Comparison of ENCODE assay signal across 16 cellular contexts in genomic region chrX:70208479-70208878, GRCh38. TPM values are rescaled to one million over a fixed set of nuclear protein-coding genes. Genes with fewer than 3 reads are reported as not detected.
DNase-seq lines count a peak whose midpoint lies in the region; ATAC-seq and TF ChIP-seq lines count a peak whose summit lies in the region.
"Had no signal": no experiment of that assay in that cellular context is flagged by ENCODE, and none has a peak within 500 bp of the region (broad histone marks: within the 10 kb centered on the region; RNA-seq: fewer than 3 reads in every experiment).

No MANE protein-coding gene starts in this region.

- H3K36me3 Mint-ChIP-seq in HFFc6 (ENCODE audit: low read depth) = no peaks in the 10 kb centered on the region

- H3K27ac Mint-ChIP-seq in HFFc6 = no peak overlapping the region

- H3K4me2 ChIP-seq in IMR-90 (ENCODE audit: low read depth, low read length) = no peak overlapping the region

- no peaks in the 10 kb centered on the region for H4K20me1 ChIP-seq in IMR-90 (ENCODE audit: insufficient read depth, low read length)

- H3K27me3 Mint-ChIP-seq in HFFc6 (ENCODE audit: insufficient read depth) = no peaks in the 10 kb centered on the region; the same call in none of the 2 replicates

- H3K9me3 ChIP-seq in IMR-90 (ENCODE audit: control insufficient read depth, insufficient read depth, low read length) = no peaks in the 10 kb centered on the region
- H3K9me3 ChIP-seq: HAP-1, Peyer's patch had no signal

- no peak overlapping the region for H3K4me3 Mint-ChIP-seq in HFFc6

- H3K56ac ChIP-seq in IMR-90 (ENCODE audit: extremely low read depth, insufficient read depth, low read length) = no peak overlapping the region

- no peak overlapping the region for H2AK5ac ChIP-seq in IMR-90 (ENCODE audit: low read depth, low read length)

- H3K14ac ChIP-seq in IMR-90 (replicated peaks; ENCODE audit: low read depth, low read length) = no peak overlapping the region

- in situ Hi-C loops in IMR-90 (cut with MboI; ENCODE audit: low sequenced_read_pairs) (no loop called here), astrocyte of the spinal cord (cut with HindIII; ENCODE audit: low sequenced_read_pairs) (no loop called here)

- H3K4me1 Mint-ChIP-seq in HFFc6 (ENCODE audit: low read depth) = no peaks in the 10 kb centered on the region

- H4K8ac ChIP-seq in IMR-90 (ENCODE audit: low read depth in 2 of 2, low read length in 2 of 2) = no peak overlapping the region

- H3K9me3 Mint-ChIP-seq in HFFc6 = no peaks in the 10 kb centered on the region

- H4K91ac ChIP-seq in IMR-90 (ENCODE audit: insufficient read depth, low read depth, low read length) = no peak overlapping the region

- H2BK20ac ChIP-seq in IMR-90 (ENCODE audit: low read depth, low read length) = no peak overlapping the region

- H3K4me3 ChIP-seq in IMR-90 (ENCODE audit: insufficient read depth, low read depth, low read length) (no peak overlapping the region), astrocyte of the spinal cord (ENCODE audit: low read depth, low read length) (no peak overlapping the region)
- H3K4me3 ChIP-seq: HAP-1, Peyer's patch had no signal

- no peak overlapping the region for H3K27ac ChIP-seq in IMR-90 (ENCODE audit: insufficient read depth, low read length)
- H3K27ac ChIP-seq: Peyer's patch had no signal

- no TSS peak for BruUV-seq in IMR-90 (replicated peaks; lab: Mats Ljungman, UMichigan)

- H3K4ac ChIP-seq in IMR-90 (ENCODE audit: low read depth, low read length) = no peak overlapping the region

- no peak for TF ChIP-seq POLR2A in IMR-90 (IDR thresholded peaks at IDR 0.05; ENCODE audit: low read depth, low read length)

- TF ChIP-seq RAD21 in IMR-90 (IDR thresholded peaks at IDR 0.05; ENCODE audit: low read length) = no peak

- no peak for ATAC-seq in IMR-90 (ENCODE audit: low read depth)
- no peak for ATAC-seq in Right ventricle myocardium inferior
- ATAC-seq in HG03097 (IDR thresholded peaks at IDR 0.05; ENCODE audit: low FRiP score, unreplicated experiment) = no peak
- ATAC-seq in HG03460 (IDR thresholded peaks at IDR 0.05; ENCODE audit: unreplicated experiment) = no peak

- H2BK15ac ChIP-seq in IMR-90 (ENCODE audit: low read depth, low read length) = no peak overlapping the region

- no peak overlapping the region for H2BK120ac ChIP-seq in IMR-90 (ENCODE audit: low read depth, low read length)

- H3K18ac ChIP-seq in IMR-90 (ENCODE audit: low read depth, low read length) = no peak overlapping the region

- CTCF ChIA-PET in IMR-90 (lab: Yijun Ruan, JAX) = no interaction called here

- no peaks in the 10 kb centered on the region for H3K9me1 ChIP-seq in IMR-90 (ENCODE audit: insufficient read depth, low read length)

- no peaks in the 10 kb centered on the region for H3K79me1 ChIP-seq in IMR-90 (ENCODE audit: low read depth in 1 of 2, low read length in 2 of 2)

- H3K9ac ChIP-seq in IMR-90 (ENCODE audit: low read depth, low read length) = no peak overlapping the region

- DNase-seq in IMR-90 (peak; percentile 4), NCI-H748 (lab: John Stamatoyannopoulos, UW; ENCODE audit: unreplicated experiment) (peak; percentile 25), astrocyte of the spinal cord (ENCODE audit: low read depth, low spot score) (peak; percentile 29), renal cortical epithelial cell (ENCODE audit: low read depth) (peak; percentile 6), Right ventricle myocardium inferior (ENCODE audit: missing footprints) (no peak), HFFc6 (no peak)
- DNase-seq: C1 segment of cervical spinal cord, NCI-H1092 treated with DMSO at 0.1 percent for 48 hours, NCI-H146, NCI-H524, Peyer's patch had no signal

- intact Hi-C loops in IMR-90 (cut with micrococcal nuclease) = no loop called here
- intact Hi-C loops in Right ventricle myocardium inferior (cut with DNase I) = no loop called here

- H3K23ac ChIP-seq in IMR-90 (ENCODE audit: low read depth, low read length) = no peak overlapping the region

- dilution Hi-C loops in IMR-90 (cut with HindIII; ENCODE audit: low sequenced_read_pairs, unreplicated experiment) = no loop called here

- no peaks in the 10 kb centered on the region for H3K4me1 ChIP-seq in IMR-90 (ENCODE audit: control insufficient read depth, insufficient read depth, low read length)
- H3K4me1 ChIP-seq: HAP-1, Peyer's patch had no signal

- no peak for TF ChIP-seq CTCF in IMR-90 (conservative IDR thresholded peaks at IDR 0.05; ENCODE audit: low read depth, low read length)
- no peak for TF ChIP-seq CTCF in astrocyte of the spinal cord (IDR thresholded peaks at IDR 0.05; ENCODE audit: low read depth, low read length)
- no peak for TF ChIP-seq CTCF in HFFc6 (IDR thresholded peaks at IDR 0.05)

- H3K27me3 ChIP-seq in IMR-90 (ENCODE audit: control insufficient read depth, insufficient read depth, low read length) = peaks cover 4% of the 10 kb centered on the region
- H3K27me3 ChIP-seq: Peyer's patch had no signal

- POLR2A ChIA-PET in IMR-90 (lab: Charles Lee; ENCODE audit: unreplicated experiment) = no interaction called here

- H2AFZ ChIP-seq in IMR-90 (replicated peaks; ENCODE audit: low read length, poor library complexity) = no peak overlapping the region

- no peaks in the 10 kb centered on the region for H3K36me3 ChIP-seq in IMR-90 (ENCODE audit: control insufficient read depth, insufficient read depth, low read length)
- H3K36me3 ChIP-seq: HAP-1, Peyer's patch had no signal

- H2BK5ac ChIP-seq in IMR-90 (ENCODE audit: low read depth, low read length, poor library complexity, severe bottlenecking) = no peak overlapping the region

- no peak overlapping the region for H2AK9ac ChIP-seq in IMR-90 (replicated peaks; ENCODE audit: low read depth, low read length, poor library complexity)

- H4K5ac ChIP-seq in IMR-90 (ENCODE audit: low read depth, low read length) = no peak overlapping the region

TF ChIP-seq in IMR-90, 13 proteins besides CTCF, POLR2A, EP300 and RAD21 (continues in another document):
- TF ChIP-seq CEBPB (IDR thresholded peaks at IDR 0.05; ENCODE audit: low read depth, low read length) (no peak), SMC3 (IDR thresholded peaks at IDR 0.05; ENCODE audit: low read depth, low read length) (no peak), ELK1 (IDR thresholded peaks at IDR 0.05; ENCODE audit: borderline replicate concordance, low read depth, low read length) (no peak), RCOR1 (IDR thresholded peaks at IDR 0.05; ENCODE audit: insufficient replicate concordance, low read length) (no peak), NFE2L2 (IDR thresholded peaks at IDR 0.05; ENCODE audit: low read depth, low read length) (no peak), RFX5 (IDR thresholded peaks at IDR 0.05; ENCODE audit: low read depth, low read length) (no peak), MXI1 (IDR thresholded peaks at IDR 0.05; ENCODE audit: borderline replicate concordance, low read depth, low read length) (no peak), USF2 (IDR thresholded peaks at IDR 0.05; ENCODE audit: low read depth, low read length) (no peak), CHD1 (IDR thresholded peaks at IDR 0.05; ENCODE audit: low read depth, low read length) (no peak), BHLHE40 (IDR thresholded peaks at IDR 0.05; ENCODE audit: low read depth, low read length) (no peak), MAFK (IDR thresholded peaks at IDR 0.05; ENCODE audit: low read depth, low read length) (no peak)

RNA-seq across cellular contexts. Expression of gene AWAT1, which starts 26.0 kb away (rescaled TPM):
- total RNA-seq in IMR-90 (2012; rRNA removed) (not detected in 2 replicates), renal cortical epithelial cell (not detected in 2 replicates), Right ventricle myocardium inferior (not detected)
- not detected in 2 replicates for polyA plus RNA-seq in IMR-90 (2012; rRNA removed)
- not detected in 2 replicates for polyA plus RNA-seq in IMR-90 (2012; cell fraction: cytosol; rRNA removed)
- not detected in 2 replicates for polyA plus RNA-seq in IMR-90 (2012; cell fraction: nucleus; rRNA removed; ENCODE audit: low replicate concordance)
- total RNA-seq in HFFc6 (2021; fragmentation: NEBNext Ultra II Directional; extraction: Animal tissue kit (Norgen Biotek cat#: 25700)) = not detected
- total RNA-seq: LHCN-M2, Peyer's patch, SK-MEL-5 had no signal

RNA-seq across cellular contexts. Expression of gene DGAT2L6, which starts 31.2 kb away (rescaled TPM):
- not detected in 2 replicates for total RNA-seq in IMR-90 (2012; rRNA removed)
- polyA plus RNA-seq in IMR-90 (2012; rRNA removed) = not detected in 2 replicates
- polyA plus RNA-seq in IMR-90 (2012; cell fraction: cytosol; rRNA removed) = not detected in 2 replicates
- not detected in 2 replicates for polyA plus RNA-seq in IMR-90 (2012; cell fraction: nucleus; rRNA removed; ENCODE audit: low replicate concordance)
- total RNA-seq in renal cortical epithelial cell = not detected in 2 replicates
- total RNA-seq in Right ventricle myocardium inferior = not detected
- not detected for total RNA-seq in HFFc6 (2021; fragmentation: NEBNext Ultra II Directional; extraction: Animal tissue kit (Norgen Biotek cat#: 25700))
- total RNA-seq: LHCN-M2, Peyer's patch had no signal

RNA-seq across cellular contexts. Expression of gene P2RY4, which starts 51.5 kb away (rescaled TPM):
- total RNA-seq in IMR-90 (2012; rRNA removed) = not detected in 2 replicates
- polyA plus RNA-seq in IMR-90 (2012; rRNA removed) = 0.14 and 0.20 TPM in 2 replicates
- not detected in 2 replicates for polyA plus RNA-seq in IMR-90 (2012; cell fraction: cytosol; rRNA removed)
- 0.34 and 1.2 TPM in 2 replicates for polyA plus RNA-seq in IMR-90 (2012; cell fraction: nucleus; rRNA removed; ENCODE audit: low replicate concordance)
- total RNA-seq in renal cortical epithelial cell = 0.15 TPM in 1 of 2 replicates, not detected in the other
- not detected for total RNA-seq in Right ventricle myocardium inferior
- not detected for total RNA-seq in HFFc6 (2021; fragmentation: NEBNext Ultra II Directional; extraction: Animal tissue kit (Norgen Biotek cat#: 25700))
- total RNA-seq: LHCN-M2, SK-MEL-5 had no signal

RNA-seq across cellular contexts. Expression of gene ARR3, which starts 59.7 kb away (rescaled TPM):
- total RNA-seq in IMR-90 (2012; rRNA removed) (not detected in 2 replicates), renal cortical epithelial cell (not detected in 2 replicates), Right ventricle myocardium inferior (not detected)
- polyA plus RNA-seq in IMR-90 (2012; rRNA removed) = not detected in 2 replicates
- polyA plus RNA-seq in IMR-90 (2012; cell fraction: cytosol; rRNA removed) = not detected in 2 replicates
- polyA plus RNA-seq in IMR-90 (2012; cell fraction: nucleus; rRNA removed; ENCODE audit: low replicate concordance) = not detected in 2 replicates
- total RNA-seq in HFFc6 (2021; fragmentation: NEBNext Ultra II Directional; extraction: Animal tissue kit (Norgen Biotek cat#: 25700)) = not detected
- total RNA-seq: LHCN-M2, SK-MEL-5 had no signal

Comparison
In these comparisons a context has a peak if more than half of its experiments do, and no peak if none do; other contexts are left out.
1. DNase-seq: peak in IMR-90 (single experiment), NCI-H748 (single experiment), astrocyte of the spinal cord (single experiment) and renal cortical epithelial cell (single experiment); none in Right ventricle myocardium inferior (single experiment) and HFFc6 (single experiment).